In genomic region chr10:60313589-60313952, GRCh38 we compare ENCODE assay signal across 13 cellular contexts.
DNase-seq lines count a peak whose midpoint lies in the region; TF ChIP-seq lines count a peak whose summit lies in the region.
"Had no signal": no experiment of that assay in that cellular context is flagged by ENCODE, and none has a peak within 500 bp of the region (broad histone marks: within the 10 kb centered on the region; RNA-seq: fewer than 3 reads in every experiment).

No MANE protein-coding gene starts in this region.

- no peak overlapping the region for H3K4ac ChIP-seq in mesenchymal stem cell (ENCODE audit: low read depth in 1 of 2, low read length in 2 of 2)

- H3K27ac ChIP-seq in ACC112 (ENCODE audit: low read depth, low read length) (peak overlapping the region; percentile 81), GM23248 (no peak overlapping the region), mesenchymal stem cell (ENCODE audit: low read length, poor library complexity, severe bottlenecking) (no peak overlapping the region), right atrium auricular region (no peak overlapping the region)

- H4K91ac ChIP-seq in mesenchymal stem cell (ENCODE audit: low read length): no peak overlapping the region

- H2BK120ac ChIP-seq in mesenchymal stem cell (ENCODE audit: low read depth, low read length): no peak overlapping the region

- DNase-seq in GM23248 (no peak), adipocyte (ENCODE audit: low read depth) (no peak), mesenchymal stem cell (no peak), HT-29 (ENCODE audit: low spot score) (no peak), right atrium auricular region (ENCODE audit: low spot score) (no peak), islet precursor cell (no peak)
- DNase-seq: BE2C; CD8-positive, alpha-beta T cell; H9; NCI-H1417 treated with DMSO at 0.1 percent for 48 hours; NCI-H2171 treated with DMSO at 0.1 percent for 48 hours; SHP77 treated with DMSO at 0.1 percent for 48 hours had no signal

- H2BK5ac ChIP-seq in mesenchymal stem cell (ENCODE audit: low read depth, low read length, poor library complexity, severe bottlenecking): no peak overlapping the region

- H3K4me1 ChIP-seq in ACC112 (ENCODE audit: control insufficient read depth, insufficient read depth, low read length, unreplicated experiment) (peaks cover 37% of the 10 kb centered on the region), GM23248 (ENCODE audit: insufficient read depth) (peaks cover 22% of the 10 kb centered on the region), adipocyte (ENCODE audit: control insufficient read depth, insufficient read depth, low read length) (peaks cover 24% of the 10 kb centered on the region), mesenchymal stem cell (ENCODE audit: control insufficient read depth, insufficient read depth, low read depth, low read length) (peaks cover 4% of the 10 kb centered on the region), right atrium auricular region (peaks cover 0 to 11% of the 10 kb centered on the region in 2 donors)

- H2BK12ac ChIP-seq in mesenchymal stem cell (ENCODE audit: low read length in 2 of 2): no peak overlapping the region

- no peak for TF ChIP-seq CTCF in right atrium auricular region (IDR thresholded peaks at IDR 0.05)

- 50 to 62% methylated on average over 1 of the region's 1 CpG for WGBS in GM23248 (ENCODE audit: low coverage in 1 of 2, low lambda C conversion rate in 2 of 2, missing lambda C conversion rate in 2 of 2), 2 experiments
- 30% methylated on average over 1 of the region's 1 CpG for WGBS in mesenchymal stem cell

- H3K4me2 ChIP-seq in GM23248 (ENCODE audit: unreplicated experiment) (peak overlapping the region; percentile 47), mesenchymal stem cell (ENCODE audit: low read length, poor library complexity, severe bottlenecking) (no peak overlapping the region)

- no peak overlapping the region for H3K14ac ChIP-seq in mesenchymal stem cell (ENCODE audit: low read length in 2 of 2)

- H3K27me3 ChIP-seq in ACC112 (ENCODE audit: insufficient read depth, low read length) (no peaks in the 10 kb centered on the region), GM23248 (replicated peaks; ENCODE audit: insufficient read depth) (no peaks in the 10 kb centered on the region), adipocyte (replicated peaks; ENCODE audit: control insufficient read depth, insufficient read depth, low read length) (no peaks in the 10 kb centered on the region), mesenchymal stem cell (ENCODE audit: control insufficient read depth in 1 of 2, insufficient read depth in 1 of 2, low read length in 2 of 2) (no peaks in the 10 kb centered on the region), right atrium auricular region (no peaks in the 10 kb centered on the region)
- H3K27me3 ChIP-seq: BE2C had no signal

- H3K23ac ChIP-seq in mesenchymal stem cell (ENCODE audit: low read length in 2 of 2): no peak overlapping the region

- no peak overlapping the region for H2AFZ ChIP-seq in ACC112 (ENCODE audit: low read length, unreplicated experiment)
- H2AFZ ChIP-seq in GM23248: no peak overlapping the region
- no peak overlapping the region for H2AFZ ChIP-seq in mesenchymal stem cell (ENCODE audit: low read depth, low read length)

- H3K4me3 ChIP-seq in ACC112 (ENCODE audit: low read depth, low read length) (peak overlapping the region; percentile 58), GM23248 (no peak overlapping the region), adipocyte (ENCODE audit: low read length) (peak overlapping the region; percentile 10), mesenchymal stem cell (ENCODE audit: insufficient read depth in 1 of 2, low read depth in 1 of 2, low read length in 2 of 2) (peak overlapping the region in 1 of 2 experiments; percentile 51), right atrium auricular region (no peak overlapping the region)

- in situ Hi-C loops in GM23248 (cut with MboI): no loop called here

- H3K79me1 ChIP-seq in mesenchymal stem cell (replicated peaks; ENCODE audit: low read length, poor library complexity, severe bottlenecking): peaks cover 7% of the 10 kb centered on the region

- H3F3A ChIP-seq in GM23248 (ENCODE audit: insufficient read depth): peaks cover 11% of the 10 kb centered on the region

- no peak overlapping the region for H4K8ac ChIP-seq in mesenchymal stem cell (ENCODE audit: low read length)

- no peak overlapping the region for H2AK5ac ChIP-seq in mesenchymal stem cell (ENCODE audit: low read length, severe bottlenecking)

- H3K9ac ChIP-seq in GM23248 (no peak overlapping the region), adipocyte (ENCODE audit: low read length) (peak overlapping the region; percentile 31), mesenchymal stem cell (ENCODE audit: low read length) (peak overlapping the region; percentile 43)

- H4K20me1 ChIP-seq in GM23248 (ENCODE audit: insufficient read depth): no peaks in the 10 kb centered on the region

- H3K79me2 ChIP-seq in ACC112 (ENCODE audit: control insufficient read depth, insufficient read depth, low read length, unreplicated experiment) (no peaks in the 10 kb centered on the region), GM23248 (ENCODE audit: insufficient read depth) (no peaks in the 10 kb centered on the region)

- H2BK15ac ChIP-seq in mesenchymal stem cell (ENCODE audit: low read depth, poor library complexity, severe bottlenecking): no peak overlapping the region

- no peaks in the 10 kb centered on the region for H3K9me3 ChIP-seq in GM23248 (ENCODE audit: low read depth)
- H3K9me3 ChIP-seq in adipocyte (ENCODE audit: control insufficient read depth, low read length): no peaks in the 10 kb centered on the region
- no peaks in the 10 kb centered on the region for H3K9me3 ChIP-seq in mesenchymal stem cell (ENCODE audit: control insufficient read depth, low read length)
- H3K9me3 ChIP-seq in right atrium auricular region: no peaks in the 10 kb centered on the region
- H3K9me3 ChIP-seq: BE2C had no signal

- H3K36me3 ChIP-seq in ACC112 (ENCODE audit: insufficient read depth, low read length) (no peaks in the 10 kb centered on the region), GM23248 (ENCODE audit: low read depth) (no peaks in the 10 kb centered on the region), adipocyte (ENCODE audit: control insufficient read depth, insufficient read depth, low read length, severe bottlenecking) (no peaks in the 10 kb centered on the region), mesenchymal stem cell (ENCODE audit: control insufficient read depth in 1 of 2, insufficient read depth in 2 of 2, low read depth in 1 of 2, low read length in 2 of 2) (no peaks in the 10 kb centered on the region), right atrium auricular region (no peaks in the 10 kb centered on the region)
- H3K36me3 ChIP-seq: BE2C had no signal

- H3K18ac ChIP-seq in mesenchymal stem cell (ENCODE audit: low read depth in 1 of 2, low read length in 2 of 2): no peak overlapping the region

- no peaks in the 10 kb centered on the region for H3K9me2 ChIP-seq in GM23248 (ENCODE audit: insufficient read depth)

Comparison
In these comparisons a context has a peak if more than half of its experiments do, and no peak if none do; other contexts are left out.
1. H3K4me3 ChIP-seq: peak in ACC112 (single experiment) and adipocyte (single experiment); none in GM23248 (single experiment) and right atrium auricular region (0 of 2).